ENCODE assay signal across 15 cellular contexts in the genomic region with DNA sequence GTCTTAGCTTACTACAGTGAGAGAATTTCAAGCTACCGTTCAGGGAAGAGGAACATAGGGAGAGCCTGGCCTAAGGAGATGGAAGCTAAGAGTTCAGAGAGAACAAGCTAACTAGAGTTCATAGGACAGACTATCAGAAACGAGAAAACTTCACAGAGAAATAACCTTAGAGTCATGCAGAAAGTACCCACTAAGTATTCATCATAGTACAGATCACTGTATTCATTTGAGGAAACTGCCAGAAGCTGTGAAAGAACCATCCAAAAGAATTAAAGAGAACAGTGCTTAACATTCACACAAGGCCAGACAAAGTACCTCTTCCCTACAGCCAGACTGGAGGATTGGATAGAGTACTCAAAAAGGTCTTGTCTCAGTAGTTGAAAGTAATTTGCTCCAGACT.
"Had no signal": no experiment of that assay in that cellular context is flagged by ENCODE, and none has a peak within 500 bp of the region (broad histone marks: within the 10 kb centered on the region; RNA-seq: fewer than 3 reads in every experiment).

No MANE protein-coding gene starts in this region.

- H3K36me3 ChIP-seq: cardiac muscle cell, gastrocnemius medialis, left lung, suprapubic skin had no signal

- H3K27ac ChIP-seq: cardiac muscle cell, left lung, suprapubic skin had no signal

- H3K4me1 Mint-ChIP-seq: memory B cell had no signal

- H3K4me1 ChIP-seq: left lung, suprapubic skin had no signal

- H3K36me3 Mint-ChIP-seq: type B pancreatic cell had no signal

- H3K27me3 ChIP-seq: cardiac muscle cell, gastrocnemius medialis, left lung, suprapubic skin had no signal

- H3K27ac Mint-ChIP-seq: activated CD8-positive, alpha-beta T cell treated with anti-CD3 and anti-CD28 coated beads, Interleukin-2, amount 10 ng/mL, durations not matched to agents 7 days and 5 days; activated T-helper 1 cell treated with anti-CD3 and anti-CD28 coated beads, Interleukin-12 subunit alpha, Interleukin-12 subunit beta, Interleukin-2, Interleukin-4 antibody, amounts not matched to agents 30 ng/mL and 10 ng/mL and 1 ng/mL, durations not matched to agents 14 hours and 24 hours and 36 hours; memory B cell; nephron; type B pancreatic cell had no signal

- H3K27me3 Mint-ChIP-seq: type B pancreatic cell had no signal

- ATAC-seq: activated CD8-positive, alpha-beta T cell treated with anti-CD3 and anti-CD28 coated beads, Interleukin-2, amount 10 ng/mL, durations not matched to agents 7 days and 5 days; gastrocnemius medialis; left lung; stimulated activated naive CD8-positive, alpha-beta T cell treated with anti-CD3 and anti-CD28 coated beads, Interleukin-15, Interleukin-2, amounts not matched to agents 100 U/mL and 50 U/mL, for 24 hours had no signal

- H3K4me3 Mint-ChIP-seq: activated CD8-positive, alpha-beta T cell treated with anti-CD3 and anti-CD28 coated beads, Interleukin-2, amount 10 ng/mL, durations not matched to agents 7 days and 5 days; activated T-helper 1 cell treated with anti-CD3 and anti-CD28 coated beads, Interleukin-12 subunit alpha, Interleukin-12 subunit beta, Interleukin-2, Interleukin-4 antibody, amounts not matched to agents 30 ng/mL and 10 ng/mL and 1 ng/mL, durations not matched to agents 14 hours and 24 hours and 36 hours; memory B cell; nephron; type B pancreatic cell had no signal

- DNase-seq: activated CD4-positive, alpha-beta T cell treated with anti-CD3 and anti-CD28 coated beads for 48 hours; activated CD8-positive, alpha-beta memory T cell treated with anti-CD3 and anti-CD28 coated beads, Interleukin-2, amount 50 U/mL, for 48 hours; activated CD8-positive, alpha-beta T cell treated with anti-CD3 and anti-CD28 coated beads, Interleukin-2, amount 10 ng/mL, durations not matched to agents 7 days and 5 days; activated naive CD4-positive, alpha-beta T cell treated with Interleukin-2 at 50 U/mL for 16 hours; gastrocnemius medialis; islet precursor cell; left lung; stimulated activated CD4-positive, alpha-beta T cell treated with anti-CD3 and anti-CD28 coated beads, Interleukin-2, amount 100 ng/mL, for 48 hours; stimulated activated naive CD8-positive, alpha-beta T cell treated with anti-CD3 and anti-CD28 coated beads, Interleukin-15, Interleukin-2, amounts not matched to agents 100 U/mL and 50 U/mL, for 24 hours had no signal

- H3K9me3 ChIP-seq: gastrocnemius medialis, suprapubic skin had no signal

- H3K9me3 Mint-ChIP-seq: activated T-helper 1 cell treated with anti-CD3 and anti-CD28 coated beads, Interleukin-12 subunit alpha, Interleukin-12 subunit beta, Interleukin-2, Interleukin-4 antibody, amounts not matched to agents 30 ng/mL and 10 ng/mL and 1 ng/mL, durations not matched to agents 14 hours and 24 hours and 36 hours had no signal

- H3K4me3 ChIP-seq: cardiac muscle cell, gastrocnemius medialis, left lung, suprapubic skin had no signal
